5 cellular contexts compared by ENCODE assay signal in genomic region chr17:61591930-61592329, GRCh38.
"Had no signal": no experiment of that assay in that cellular context is flagged by ENCODE, and none has a peak within 500 bp of the region (broad histone marks: within the 10 kb centered on the region; RNA-seq: fewer than 3 reads in every experiment).

No MANE protein-coding gene starts in this region.

- FAIRE-seq: HepG2, K562 had no signal

- ATAC-seq: HepG2, K562 had no signal

- DNase-seq: IMR-90, KBM-7, KG1 had no signal
